19 cellular contexts compared by ENCODE assay signal in genomic region chr14:61089126-61089750, GRCh38.
A peak's percentile ranks its signal among the peaks of the same experiment; 100 is the strongest.
DNase-seq lines count a peak whose midpoint lies in the region; ATAC-seq, FAIRE-seq and TF ChIP-seq lines count a peak whose summit lies in the region.
"Had no signal": no experiment of that assay in that cellular context is flagged by ENCODE, and none has a peak within 500 bp of the region (broad histone marks: within the 10 kb centered on the region; RNA-seq: fewer than 3 reads in every experiment).

No MANE protein-coding gene starts in this region.

- no peaks in the 10 kb centered on the region for H3K9me3 ChIP-seq in A549
- no peaks in the 10 kb centered on the region for H3K9me3 ChIP-seq in Karpas-422 (ENCODE audit: low read length)
- H3K9me3 ChIP-seq in GM12878 (replicated peaks; ENCODE audit: control insufficient read depth, insufficient read depth, low read length): no peaks in the 10 kb centered on the region
- H3K9me3 ChIP-seq: BLaER1 had no signal

- peaks cover 12% of the 10 kb centered on the region; the same call in 1 of the 2 replicates for H3K79me2 ChIP-seq in Karpas-422 (ENCODE audit: low read length)
- H3K79me2 ChIP-seq in GM12878 (ENCODE audit: control insufficient read depth, insufficient read depth, low read length): no peaks in the 10 kb centered on the region

- BruUV-seq in GM12878 (replicated peaks; lab: Mats Ljungman, UMichigan): no TSS peak

- CTCF ChIA-PET in A549 (lab: Yijun Ruan, JAX) (no interaction called here), GM12878 (lab: Yijun Ruan, JAX) (interaction anchor here (0.7 kb wide), 1 partner anchor 9 kb away, joined by 3 read pairs; no protein-coding TSS in a partner anchor)

- in situ Hi-C loops in GM12878 (cut with MboI): no loop called here

- H3K27ac ChIP-seq in A549: peak overlapping the region in 1 of 2 experiments; percentile 6; a peak in 2 of 6 replicates
- H3K27ac ChIP-seq in Karpas-422 (ENCODE audit: low read length): peak overlapping the region; percentile 97
- no peak overlapping the region for H3K27ac ChIP-seq in GM12878 (ENCODE audit: control insufficient read depth, insufficient read depth)
- H3K27ac ChIP-seq: BLaER1 had no signal

- H3K4me1 ChIP-seq in A549 (no peaks in the 10 kb centered on the region), Karpas-422 (ENCODE audit: low read length) (peaks cover 75% of the 10 kb centered on the region), GM12878 (ENCODE audit: control insufficient read depth, insufficient read depth, low read length) (peaks cover 13% of the 10 kb centered on the region)
- H3K4me1 ChIP-seq: BLaER1 had no signal

- RAD21 ChIA-PET in GM12878 (lab: Charles Lee; ENCODE audit: unreplicated experiment): interaction anchor here (0.7 to 1.0 kb wide), 2 partner anchors 9 to 88 kb away, joined by 3 read pairs; no protein-coding TSS in a partner anchor

- no peak overlapping the region for H3K4me3 ChIP-seq in A549
- peak overlapping the region; percentile 6; the same call in 1 of the 2 replicates for H3K4me3 ChIP-seq in Karpas-422 (ENCODE audit: low read length)
- H3K4me3 ChIP-seq in GM12878: no peak overlapping the region
- H3K4me3 ChIP-seq: BLaER1 had no signal

- H3K4me2 ChIP-seq in A549: no peak overlapping the region
- peak overlapping the region; percentile 57 for H3K4me2 ChIP-seq in Karpas-422 (ENCODE audit: low read depth, low read length, poor library complexity, severe bottlenecking)
- no peak overlapping the region for H3K4me2 ChIP-seq in GM12878 (ENCODE audit: control insufficient read depth, insufficient read depth)
- H3K4me2 ChIP-seq: BLaER1, SK-N-SH had no signal

- H2AFZ ChIP-seq in Karpas-422 (ENCODE audit: low read length) (no peak overlapping the region), GM12878 (ENCODE audit: control insufficient read depth, low read depth, low read length) (no peak overlapping the region)

- 83% methylated on average over 2 of the region's 2 CpGs for WGBS in A549 (ENCODE audit: missing lambda C conversion rate)
- whole genome bisulfite sequencing in GM12878 (ENCODE audit: insufficient coverage, insufficient replicate concordance, low lambda C conversion rate, missing lambda C conversion rate): 94% methylated on average over 2 of the region's 2 CpGs

- peaks cover 9% of the 10 kb centered on the region; the same call in 1 of the 2 replicates for H3K36me3 ChIP-seq in Karpas-422 (ENCODE audit: insufficient read depth, low read length)
- H3K36me3 ChIP-seq in GM12878 (ENCODE audit: control insufficient read depth in 2 of 2, insufficient read depth in 2 of 2, low read length in 1 of 2): no peaks in the 10 kb centered on the region
- H3K36me3 ChIP-seq: BLaER1 had no signal

- no peak for TF ChIP-seq CTCF in A549 (IDR thresholded peaks at IDR 0.05)
- TF ChIP-seq CTCF in GM12878 (IDR thresholded peaks at IDR 0.05 in 2 of 3, conservative IDR thresholded peaks at IDR 0.05 in 1 of 3; ENCODE audit: control insufficient read depth in 2 of 3, extremely low read depth in 1 of 3, insufficient read depth in 1 of 3, low read depth in 3 of 3, low read length in 3 of 3): no peak

- TF ChIP-seq EP300 in A549 (IDR thresholded peaks at IDR 0.05) (no peak), GM12878 (IDR thresholded peaks at IDR 0.05; ENCODE audit: borderline replicate concordance in 1 of 2, control insufficient read depth in 1 of 2, low read depth in 2 of 2, low read length in 2 of 2) (no peak)

- intact Hi-C loops in GM12878 (cut with micrococcal nuclease; ENCODE audit: unreplicated experiment): no loop called here
- intact Hi-C loops in sciatic nerve (cut with DNase I): no loop called here
- intact Hi-C loops in posterior vena cava (cut with DNase I): no loop called here

- ATAC-seq in A549 (peak; percentile 43 to 62; a peak in 4 of 6 replicates), GM12878 (peak; percentile 39; the same call in 2 of the 3 replicates), sciatic nerve (peak; percentile 24)

- POLR2A ChIA-PET in A549 (lab: Yijun Ruan, JAX) (no interaction called here), GM12878 (lab: Charles Lee) (no interaction called here)

- no peak for FAIRE-seq in A549 (lab: Jason Lieb, UNC)
- FAIRE-seq in GM12878 (lab: Jason Lieb, UNC): no peak

- H3K9ac ChIP-seq in Karpas-422 (ENCODE audit: low read length): peak overlapping the region; percentile 65
- H3K9ac ChIP-seq in GM12878 (ENCODE audit: control insufficient read depth, insufficient read depth, low read length): no peak overlapping the region
- H3K9ac ChIP-seq: BLaER1, SK-N-SH had no signal

- SMC1A ChIA-PET in GM12878 (lab: Charles Lee; ENCODE audit: uncharacterized antibody, unreplicated experiment): interaction anchor here (0.9 to 2.0 kb wide), 3 partner anchors 9 to 11 kb away, joined by 3 to 5 read pairs (median 5); no protein-coding TSS in a partner anchor

- H3K27me3 ChIP-seq in Karpas-422 (ENCODE audit: low read length): no peaks in the 10 kb centered on the region
- no peaks in the 10 kb centered on the region for H3K27me3 ChIP-seq in GM12878 (replicated peaks in 1 of 2; ENCODE audit: control insufficient read depth in 2 of 2, insufficient read depth in 2 of 2, low read length in 1 of 2)
- H3K27me3 ChIP-seq: BLaER1 had no signal

- no peaks in the 10 kb centered on the region for H4K20me1 ChIP-seq in Karpas-422 (ENCODE audit: insufficient read depth, low read depth, low read length)
- no peaks in the 10 kb centered on the region for H4K20me1 ChIP-seq in GM12878 (ENCODE audit: control insufficient read depth, insufficient read depth)
- H4K20me1 ChIP-seq: BLaER1 had no signal

- TF ChIP-seq RAD21 in A549 (conservative IDR thresholded peaks at IDR 0.05 in 1 of 2, IDR thresholded peaks at IDR 0.05 in 1 of 2) (no peak), GM12878 (IDR thresholded peaks at IDR 0.05; ENCODE audit: insufficient read depth, low read depth, low read length) (no peak)

- DNase-seq in A549 (ENCODE audit: low read depth in 1 of 2, low spot score in 1 of 2): no peak
- peak; percentile 63 for DNase-seq in Karpas-422
- DNase-seq in GM12878 (ENCODE audit: low read depth, low spot score): no peak
- no peak for DNase-seq in sciatic nerve (ENCODE audit: low spot score)
- no peak for DNase-seq in stimulated activated CD4-positive, alpha-beta T cell treated with anti-CD3 and anti-CD28 coated beads, Interleukin-4, amount 100 ng/mL, for 4 hours
- DNase-seq in posterior vena cava (ENCODE audit: low spot score): no peak
- DNase-seq in germinal center (ENCODE audit: low spot score): no peak
- DNase-seq: CD4-positive, alpha-beta memory T cell; DMS153; GDM1; H9; NCI-H1092; NCI-H146; NCI-H2081 treated with DMSO at 0.1 percent for 48 hours; NCI-H446 treated with DMSO at 0.1 percent for 48 hours; NK-92 treated with Interleukin-12 subunit alpha and Interleukin-12 subunit beta, amount 100 ng/mL, for 24 hours; SHP77; SK-N-SH had no signal

- no peaks in the 10 kb centered on the region for H3K9me2 ChIP-seq in Karpas-422 (replicated peaks; ENCODE audit: insufficient read depth, low read length)
- H3K9me2 ChIP-seq: SK-N-SH had no signal

- no peak for TF ChIP-seq POLR2A in A549 (IDR thresholded peaks at IDR 0.05; ENCODE audit: low read length)
- no peak for TF ChIP-seq POLR2A in GM12878 (IDR thresholded peaks at IDR 0.05; ENCODE audit: low read depth, low read length)

TF ChIP-seq in A549, 52 proteins besides CTCF, POLR2A, EP300 and RAD21 (continues in another document):
- TF ChIP-seq KDM5A (IDR thresholded peaks at IDR 0.05) (no peak), BHLHE40 (IDR thresholded peaks at IDR 0.05; ENCODE audit: low read depth, low read length) (no peak), ZC3H11A (IDR thresholded peaks at IDR 0.05) (no peak), HOXB13 (CRISPR knock-in tag; IDR thresholded peaks at IDR 0.05; ENCODE audit: low read depth) (no peak), EHMT2 (IDR thresholded peaks at IDR 0.05; ENCODE audit: low read depth) (no peak), ZSCAN20 (CRISPR knock-in tag; IDR thresholded peaks at IDR 0.05) (no peak), EHF (CRISPR knock-in tag; IDR thresholded peaks at IDR 0.05) (no peak), RCOR1 (IDR thresholded peaks at IDR 0.05; ENCODE audit: low read depth, low read length) (no peak), HOXA7 (CRISPR knock-in tag; IDR thresholded peaks at IDR 0.05) (no peak), JUNB (IDR thresholded peaks at IDR 0.05) (no peak), USF2 (IDR thresholded peaks at IDR 0.05) (no peak), MYC (IDR thresholded peaks at IDR 0.05; ENCODE audit: borderline replicate concordance, low read length) (no peak), TP53 (CRISPR knock-in tag; IDR thresholded peaks at IDR 0.05) (no peak)

TF ChIP-seq in GM12878, 131 proteins besides CTCF, POLR2A, EP300 and RAD21:
- TF ChIP-seq FOXK2 (IDR thresholded peaks at IDR 0.05) (no peak), JUNB (IDR thresholded peaks at IDR 0.05) (no peak), EGR1 (IDR thresholded peaks at IDR 0.05; ENCODE audit: borderline replicate concordance in 1 of 2, low read depth in 2 of 2, low read length in 2 of 2) (no peak), RFX5 (IDR thresholded peaks at IDR 0.05; ENCODE audit: low read depth, low read length) (no peak), KAT2A (conservative IDR thresholded peaks at IDR 0.05; ENCODE audit: control insufficient read depth, low read depth, low read length) (no peak)
